Comparison of ENCODE assay signal across 16 cellular contexts in the genomic region with DNA sequence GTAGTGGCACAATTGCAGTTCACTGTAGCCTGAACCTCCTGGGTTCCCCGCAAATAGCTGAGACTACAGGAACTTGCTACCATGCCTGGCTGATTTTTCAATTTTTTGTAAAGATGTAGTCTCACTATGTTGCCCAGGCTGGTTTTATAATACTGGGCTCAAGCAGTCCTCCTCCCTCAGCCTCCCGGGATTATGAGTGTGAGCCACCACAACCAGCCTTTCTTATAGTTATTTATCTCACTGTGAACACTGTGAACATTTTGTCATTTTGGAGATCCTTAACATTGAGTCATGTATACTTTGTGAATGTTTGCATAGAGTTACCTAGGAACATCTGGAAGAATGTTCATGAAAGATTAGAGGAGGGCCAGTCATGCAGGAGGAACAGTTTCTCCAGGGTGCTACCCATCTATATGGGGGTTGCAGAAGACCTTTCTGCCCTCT.
DNase-seq lines count a peak whose midpoint lies in the region; FAIRE-seq and TF ChIP-seq lines count a peak whose summit lies in the region.
"Had no signal": no experiment of that assay in that cellular context is flagged by ENCODE, and none has a peak within 500 bp of the region (broad histone marks: within the 10 kb centered on the region; RNA-seq: fewer than 3 reads in every experiment).

No MANE protein-coding gene starts in this region.

- in situ Hi-C loops in brain microvascular endothelial cell (cut with HindIII; ENCODE audit: low pct_ligation_motif_present, low sequenced_read_pairs) = no loop called here

- no peaks in the 10 kb centered on the region for H3K27me3 ChIP-seq in brain microvascular endothelial cell (replicated peaks)
- H3K27me3 ChIP-seq: gastrocnemius medialis had no signal

- no peaks in the 10 kb centered on the region for H3K36me3 ChIP-seq in brain microvascular endothelial cell (replicated peaks)
- H3K36me3 ChIP-seq: gastrocnemius medialis had no signal

- H3K4me3 ChIP-seq in brain microvascular endothelial cell (ENCODE audit: low read depth, low read length) = no peak overlapping the region
- H3K4me3 ChIP-seq: gastrocnemius medialis had no signal

- no peak for TF ChIP-seq CTCF in brain microvascular endothelial cell (IDR thresholded peaks at IDR 0.05; ENCODE audit: low read depth, low read length, missing control alignments)

- FAIRE-seq in GM12891 (lab: Jason Lieb, UNC) (peak; percentile 38), H54 (lab: Jason Lieb, UNC) (no peak)
- FAIRE-seq: kidney had no signal

- no peak for DNase-seq in GM12891 (ENCODE audit: insufficient read length, low spot score)
- DNase-seq in NCI-H69 (lab: John Stamatoyannopoulos, UW) = peak; percentile 49
- peak; percentile 0 for DNase-seq in brain microvascular endothelial cell
- peak; percentile 73 for DNase-seq in kidney tubule cell (ENCODE audit: low spot score)
- no peak for DNase-seq in UCSD-AML1 (lab: John Stamatoyannopoulos, UW; ENCODE audit: unreplicated experiment)
- no peak for DNase-seq in H54 (ENCODE audit: insufficient read length, low spot score)
- no peak for DNase-seq in activated CD8-positive, alpha-beta memory T cell treated with anti-CD3 and anti-CD28 coated beads, Interleukin-2, amount 50 U/mL, for 4 hours
- DNase-seq in GM03348 (ENCODE audit: low spot score) = no peak
- DNase-seq: activated CD4-positive, alpha-beta T cell treated with anti-CD3 and anti-CD28 coated beads, Interleukin-2, amount 10 ng/mL, durations not matched to agents 7 days and 5 days; anterior cingulate cortex; DMS 273 treated with DMSO at 0.1 percent for 48 hours; gastrocnemius medialis; Kasumi-1; kidney; NCI-H187 had no signal

- TF ChIP-seq POLR2A in GM12891 (IDR thresholded peaks at IDR 0.05; ENCODE audit: low read depth, low read length) (no peak), H54 (IDR thresholded peaks at IDR 0.05; ENCODE audit: low read depth, low read length) (no peak)

- H3K27ac ChIP-seq in brain microvascular endothelial cell = no peak overlapping the region
- H3K27ac ChIP-seq: gastrocnemius medialis, parathyroid adenoma had no signal

TF ChIP-seq in GM12891, 5 proteins besides CTCF, POLR2A, EP300 and RAD21:
- no peak for TF ChIP-seq POLR2AphosphoS5 (IDR thresholded peaks at IDR 0.05; ENCODE audit: low read depth, low read length)
- TF ChIP-seq PAX5 (IDR thresholded peaks at IDR 0.05; ENCODE audit: insufficient read depth, low read length, severe bottlenecking) = no peak

Comparison
In these comparisons a context has a peak if more than half of its experiments do, and no peak if none do; other contexts are left out.
1. DNase-seq: peak in NCI-H69 (single experiment), brain microvascular endothelial cell (single experiment) and kidney tubule cell (single experiment); none in GM12891 (single experiment), UCSD-AML1 (single experiment), H54 (single experiment), activated CD8-positive, alpha-beta memory T cell treated with anti-CD3 and anti-CD28 coated beads, Interleukin-2, amount 50 U/mL, for 4 hours (single experiment) and GM03348 (single experiment).